Comparison of ENCODE assay signal across 8 cellular contexts in the genomic region with DNA sequence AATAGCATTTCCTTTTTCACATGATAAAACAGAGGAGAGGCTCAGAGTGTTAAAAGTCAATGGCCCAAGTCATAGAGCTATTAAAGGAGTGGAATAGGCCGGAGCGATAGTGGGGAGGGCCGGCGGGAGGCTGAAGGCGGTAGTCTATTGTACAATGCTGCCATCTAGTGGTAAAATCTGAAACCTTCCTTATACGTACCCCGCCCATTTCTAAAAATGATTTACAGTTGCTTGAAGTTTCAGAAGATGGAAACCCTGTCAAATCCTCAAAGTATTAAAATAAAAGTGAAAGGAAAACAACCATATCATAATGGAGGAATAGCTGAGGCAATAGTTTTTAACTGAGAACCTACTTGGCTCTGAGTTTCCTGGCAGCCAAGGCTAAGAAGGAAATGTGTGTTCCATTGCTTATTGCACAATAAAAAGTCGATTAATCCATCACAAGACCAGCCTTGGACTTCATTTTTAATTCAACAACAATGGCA.
DNase-seq lines count a peak whose midpoint lies in the region; ATAC-seq and TF ChIP-seq lines count a peak whose summit lies in the region.

No MANE protein-coding gene starts in this region.

- H3K9me3 ChIP-seq in HEK293 (ENCODE audit: control insufficient read depth, insufficient read depth, low read depth, low read length) (no peaks in the 10 kb centered on the region), SJCRH30 (replicated peaks) (no peaks in the 10 kb centered on the region), breast epithelium (no peaks in the 10 kb centered on the region)

- H3K4me3 ChIP-seq in HEK293 (ENCODE audit: low read depth, low read length) (no peak overlapping the region), LNCaP clone FGC (ENCODE audit: low read depth, low read length) (no peak overlapping the region), SJCRH30 (no peak overlapping the region), breast epithelium (no peak overlapping the region)

- POLR2A ChIA-PET in HEK293 (lab: Yijun Ruan, JAX) = no interaction called here

- peak; percentile 64 for ATAC-seq in stimulated activated naive CD8-positive, alpha-beta T cell treated with anti-CD3 and anti-CD28 coated beads, Interleukin-15, Interleukin-2, amounts not matched to agents 100 U/mL and 50 U/mL, for 24 hours

- intact Hi-C loops in breast epithelium (cut with DNase I; ENCODE audit: low total_unique reads) = loop anchor here (5.0 kb wide), 1 partner anchor 160 kb away; no protein-coding TSS in a partner anchor

- H3K27me3 ChIP-seq in SJCRH30 (no peaks in the 10 kb centered on the region), breast epithelium (peaks cover 0 to 7% of the 10 kb centered on the region in 2 donors)

- H3K27ac ChIP-seq in HEK293 (ENCODE audit: extremely low read depth, low read depth, low read length) = no peak overlapping the region
- no peak overlapping the region for H3K27ac ChIP-seq in SJCRH30
- H3K27ac ChIP-seq in breast epithelium = no peak overlapping the region

- peak; percentile 73 for DNase-seq in AG08396 (ENCODE audit: low spot score)
- DNase-seq in LNCaP clone FGC (ENCODE audit: low read depth) = no peak
- peak; percentile 17 to 72 for DNase-seq in SJCRH30
- DNase-seq in breast epithelium (ENCODE audit: low spot score in 2 of 2) = no peak
- DNase-seq in kidney glomerular epithelial cell (lab: John Stamatoyannopoulos, UW) = peak; percentile 73
- DNase-seq in stimulated activated naive CD8-positive, alpha-beta T cell treated with anti-CD3 and anti-CD28 coated beads, Interleukin-15, Interleukin-2, amounts not matched to agents 100 U/mL and 50 U/mL, for 24 hours = peak; percentile 27

- H3K36me3 ChIP-seq in HEK293 (ENCODE audit: control insufficient read depth in 2 of 2, insufficient read depth in 1 of 2, low read length in 2 of 2) = no peaks in the 10 kb centered on the region
- no peaks in the 10 kb centered on the region for H3K36me3 ChIP-seq in SJCRH30
- no peaks in the 10 kb centered on the region for H3K36me3 ChIP-seq in breast epithelium

- CTCF ChIA-PET in HEK293 (lab: Yijun Ruan, JAX) = interaction anchor here (0.5 to 10.3 kb wide), 64 partner anchors 9 to 473 kb away, joined by 3 to 291 read pairs (median 5); no protein-coding TSS in a partner anchor

- TF ChIP-seq POLR2A in breast epithelium (IDR thresholded peaks at IDR 0.05) = no peak

- TF ChIP-seq CTCF in GM12873 (IDR thresholded peaks at IDR 0.05; ENCODE audit: insufficient read depth, low read depth, low read length, missing control alignments) = peak; percentile 69
- peak; percentile 66 for TF ChIP-seq CTCF in HEK293 (tag by site-specific recombination; IDR thresholded peaks at IDR 0.05)
- TF ChIP-seq CTCF in LNCaP clone FGC (IDR thresholded peaks at IDR 0.05; ENCODE audit: control insufficient read depth, extremely low read depth, insufficient read depth) = peak; percentile 47
- peak; percentile 72 to 86 (median 86) for TF ChIP-seq CTCF in breast epithelium (IDR thresholded peaks at IDR 0.05)

- no peaks in the 10 kb centered on the region for H3K4me1 ChIP-seq in HEK293 (ENCODE audit: control insufficient read depth, insufficient read depth, low read length)
- H3K4me1 ChIP-seq in SJCRH30 = peaks cover under 1% of the 10 kb centered on the region; the same call in 1 of the 2 replicates
- peaks cover 0 to 13% of the 10 kb centered on the region in 2 donors for H3K4me1 ChIP-seq in breast epithelium

TF ChIP-seq in HEK293, 187 proteins besides CTCF, POLR2A, EP300 and RAD21 (continues in another document):
- no peak for TF ChIP-seq ZNF571 (tag by site-specific recombination; IDR thresholded peaks at IDR 0.05)
- no peak for TF ChIP-seq ZNF776 (tag by site-specific recombination; IDR thresholded peaks at IDR 0.05; ENCODE audit: borderline replicate concordance)
- no peak for TF ChIP-seq ZNF514 (tag by site-specific recombination; IDR thresholded peaks at IDR 0.05)
- TF ChIP-seq ZNF621 (tag by site-specific recombination; IDR thresholded peaks at IDR 0.05) = no peak
- no peak for TF ChIP-seq YY1 (tag by site-specific recombination; IDR thresholded peaks at IDR 0.05)
- no peak for TF ChIP-seq KLF7 (tag by site-specific recombination; IDR thresholded peaks at IDR 0.05; ENCODE audit: borderline replicate concordance)
- TF ChIP-seq ZNF664 (tag by site-specific recombination; IDR thresholded peaks at IDR 0.05) = peak; percentile 69; the same call in 1 of the 2 replicates
- TF ChIP-seq, protein P1, sequence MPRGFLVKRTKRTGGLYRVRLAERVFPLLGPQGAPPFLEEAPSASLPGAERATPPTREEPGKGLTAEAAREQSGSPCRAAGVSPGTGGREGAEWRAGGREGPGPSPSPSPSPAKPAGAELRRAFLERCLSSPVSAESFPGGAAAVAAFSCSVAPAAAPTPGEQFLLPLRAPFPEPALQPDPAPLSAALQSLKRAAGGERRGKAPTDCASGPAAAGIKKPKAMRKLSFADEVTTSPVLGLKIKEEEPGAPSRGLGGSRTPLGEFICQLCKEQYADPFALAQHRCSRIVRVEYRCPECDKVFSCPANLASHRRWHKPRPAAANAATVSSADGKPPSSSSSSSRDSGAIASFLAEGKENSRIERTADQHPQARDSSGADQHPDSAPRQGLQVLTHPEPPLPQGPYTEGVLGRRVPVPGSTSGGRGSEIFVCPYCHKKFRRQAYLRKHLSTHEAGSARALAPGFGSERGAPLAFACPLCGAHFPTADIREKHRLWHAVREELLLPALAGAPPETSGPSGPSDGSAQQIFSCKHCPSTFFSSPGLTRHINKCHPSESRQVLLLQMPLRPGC (tag by site-specific recombination; IDR thresholded peaks at IDR 0.05) = no peak
- TF ChIP-seq ZNF416 (tag by site-specific recombination; IDR thresholded peaks at IDR 0.05) = no peak
- TF ChIP-seq, protein P2, sequence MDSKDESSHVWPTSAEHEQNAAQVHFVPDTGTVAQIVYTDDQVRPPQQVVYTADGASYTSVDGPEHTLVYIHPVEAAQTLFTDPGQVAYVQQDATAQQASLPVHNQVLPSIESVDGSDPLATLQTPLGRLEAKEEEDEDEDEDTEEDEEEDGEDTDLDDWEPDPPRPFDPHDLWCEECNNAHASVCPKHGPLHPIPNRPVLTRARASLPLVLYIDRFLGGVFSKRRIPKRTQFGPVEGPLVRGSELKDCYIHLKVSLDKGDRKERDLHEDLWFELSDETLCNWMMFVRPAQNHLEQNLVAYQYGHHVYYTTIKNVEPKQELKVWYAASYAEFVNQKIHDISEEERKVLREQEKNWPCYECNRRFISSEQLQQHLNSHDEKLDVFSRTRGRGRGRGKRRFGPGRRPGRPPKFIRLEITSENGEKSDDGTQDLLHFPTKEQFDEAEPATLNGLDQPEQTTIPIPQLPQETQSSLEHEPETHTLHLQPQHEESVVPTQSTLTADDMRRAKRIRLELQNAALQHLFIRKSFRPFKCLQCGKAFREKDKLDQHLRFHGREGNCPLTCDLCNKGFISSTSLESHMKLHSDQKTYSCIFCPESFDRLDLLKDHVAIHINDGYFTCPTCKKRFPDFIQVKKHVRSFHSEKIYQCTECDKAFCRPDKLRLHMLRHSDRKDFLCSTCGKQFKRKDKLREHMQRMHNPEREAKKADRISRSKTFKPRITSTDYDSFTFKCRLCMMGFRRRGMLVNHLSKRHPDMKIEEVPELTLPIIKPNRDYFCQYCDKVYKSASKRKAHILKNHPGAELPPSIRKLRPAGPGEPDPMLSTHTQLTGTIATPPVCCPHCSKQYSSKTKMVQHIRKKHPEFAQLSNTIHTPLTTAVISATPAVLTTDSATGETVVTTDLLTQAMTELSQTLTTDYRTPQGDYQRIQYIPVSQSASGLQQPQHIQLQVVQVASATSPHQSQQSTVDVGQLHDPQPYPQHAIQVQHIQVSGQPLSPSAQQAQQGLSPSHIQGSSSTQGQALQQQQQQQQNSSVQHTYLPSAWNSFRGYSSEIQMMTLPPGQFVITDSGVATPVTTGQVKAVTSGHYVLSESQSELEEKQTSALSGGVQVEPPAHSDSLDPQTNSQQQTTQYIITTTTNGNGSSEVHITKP (tag by site-specific recombination; IDR thresholded peaks at IDR 0.05) = 0 out of 2 replicates have a peak, but pooled peaks have one; percentile 30
- TF ChIP-seq, protein P3, sequence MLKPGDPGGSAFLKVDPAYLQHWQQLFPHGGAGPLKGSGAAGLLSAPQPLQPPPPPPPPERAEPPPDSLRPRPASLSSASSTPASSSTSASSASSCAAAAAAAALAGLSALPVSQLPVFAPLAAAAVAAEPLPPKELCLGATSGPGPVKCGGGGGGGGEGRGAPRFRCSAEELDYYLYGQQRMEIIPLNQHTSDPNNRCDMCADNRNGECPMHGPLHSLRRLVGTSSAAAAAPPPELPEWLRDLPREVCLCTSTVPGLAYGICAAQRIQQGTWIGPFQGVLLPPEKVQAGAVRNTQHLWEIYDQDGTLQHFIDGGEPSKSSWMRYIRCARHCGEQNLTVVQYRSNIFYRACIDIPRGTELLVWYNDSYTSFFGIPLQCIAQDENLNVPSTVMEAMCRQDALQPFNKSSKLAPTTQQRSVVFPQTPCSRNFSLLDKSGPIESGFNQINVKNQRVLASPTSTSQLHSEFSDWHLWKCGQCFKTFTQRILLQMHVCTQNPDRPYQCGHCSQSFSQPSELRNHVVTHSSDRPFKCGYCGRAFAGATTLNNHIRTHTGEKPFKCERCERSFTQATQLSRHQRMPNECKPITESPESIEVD (tag by site-specific recombination; IDR thresholded peaks at IDR 0.05) = no peak
- TF ChIP-seq, protein P4, sequence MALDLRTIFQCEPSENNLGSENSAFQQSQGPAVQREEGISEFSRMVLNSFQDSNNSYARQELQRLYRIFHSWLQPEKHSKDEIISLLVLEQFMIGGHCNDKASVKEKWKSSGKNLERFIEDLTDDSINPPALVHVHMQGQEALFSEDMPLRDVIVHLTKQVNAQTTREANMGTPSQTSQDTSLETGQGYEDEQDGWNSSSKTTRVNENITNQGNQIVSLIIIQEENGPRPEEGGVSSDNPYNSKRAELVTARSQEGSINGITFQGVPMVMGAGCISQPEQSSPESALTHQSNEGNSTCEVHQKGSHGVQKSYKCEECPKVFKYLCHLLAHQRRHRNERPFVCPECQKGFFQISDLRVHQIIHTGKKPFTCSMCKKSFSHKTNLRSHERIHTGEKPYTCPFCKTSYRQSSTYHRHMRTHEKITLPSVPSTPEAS (tag by site-specific recombination; IDR thresholded peaks at IDR 0.05) = no peak
- TF ChIP-seq YY2 (tag by site-specific recombination; IDR thresholded peaks at IDR 0.05) = no peak

Comparison
In these comparisons a context has a peak if more than half of its experiments do, and no peak if none do; other contexts are left out.
1. DNase-seq: peak in AG08396 (single experiment), SJCRH30 (2 of 2), kidney glomerular epithelial cell (single experiment) and stimulated activated naive CD8-positive, alpha-beta T cell treated with anti-CD3 and anti-CD28 coated beads, Interleukin-15, Interleukin-2, amounts not matched to agents 100 U/mL and 50 U/mL, for 24 hours (single experiment); none in LNCaP clone FGC (single experiment) and breast epithelium (0 of 2).
2. Peak in every context shown above with its lines, with median percentiles within 50 percentile points of each other: CTCF ChIP-seq.